ENCODE assay signal across 27 cellular contexts in the genomic region with DNA sequence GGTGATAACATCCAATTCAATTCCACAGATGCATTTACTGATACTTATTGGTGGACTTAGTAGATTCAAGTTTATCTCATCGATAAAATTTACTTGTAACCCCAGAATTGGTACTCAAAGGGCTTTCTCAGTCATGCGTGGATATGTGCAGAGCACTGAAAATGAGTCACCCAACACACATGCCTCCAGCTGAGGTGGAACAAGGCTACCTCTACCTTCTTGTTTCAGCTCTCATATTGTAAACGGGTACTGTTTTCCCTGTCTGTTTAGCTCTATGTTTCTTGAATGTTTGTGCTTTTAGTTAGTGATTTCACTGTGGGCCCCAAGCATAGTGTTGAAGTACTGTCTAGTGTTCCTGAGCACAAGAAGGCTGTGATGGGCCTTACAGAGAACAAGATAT. TPM values are rescaled to one million over a fixed set of nuclear protein-coding genes. Genes with fewer than 3 reads are reported as not detected.
DNase-seq lines count a peak whose midpoint lies in the region; ATAC-seq and TF ChIP-seq lines count a peak whose summit lies in the region.
"Had no signal": no experiment of that assay in that cellular context is flagged by ENCODE, and none has a peak within 500 bp of the region (broad histone marks: within the 10 kb centered on the region; RNA-seq: fewer than 3 reads in every experiment).

No MANE protein-coding gene starts in this region.

- peaks cover 2% of the 10 kb centered on the region for H3K9me3 Mint-ChIP-seq in natural killer cell treated with Interleukin-12 subunit alpha and Interleukin-12 subunit beta and Interleukin-15 and Interleukin-18, amount 100 ng/mL, for 72 hours
- H3K9me3 Mint-ChIP-seq in natural killer cell = no peaks in the 10 kb centered on the region

- no peaks in the 10 kb centered on the region for H4K20me1 ChIP-seq in OCI-LY3 (ENCODE audit: insufficient read depth, low read length)

- no peak for DNase-seq in natural killer cell treated with Interleukin-12 subunit alpha and Interleukin-12 subunit beta and Interleukin-15 and Interleukin-18, amount 100 ng/mL, for 72 hours (ENCODE audit: low spot score)
- DNase-seq in natural killer cell (no peak), kidney epithelial cell (ENCODE audit: low read depth) (peak; percentile 35), DMS 273 (lab: John Stamatoyannopoulos, UW; ENCODE audit: unreplicated experiment) (no peak), breast epithelium (ENCODE audit: low spot score in 2 of 2) (no peak), tibial artery (no peak)
- DNase-seq: activated CD4-positive, CD25-positive, alpha-beta regulatory T cell treated with anti-CD3 and anti-CD28 coated beads, Interleukin-2, amount 50 U/mL, for 72 hours; activated CD8-positive, alpha-beta memory T cell treated with anti-CD3 and anti-CD28 coated beads, Interleukin-2, amount 50 U/mL, for 4 hours; adrenal gland; brain microvascular endothelial cell; C1 segment of cervical spinal cord; effector CD8-positive, alpha-beta T cell; foreskin fibroblast; GOT3; left lung; MV-4-11; naive thymus-derived CD8-positive, alpha-beta T cell; NCI-H1694; NCI-H524 treated with DMSO at 0.1 percent for 48 hours; stimulated activated CD4-positive, alpha-beta T cell treated with anti-CD3 and anti-CD28 coated beads, Interleukin-4, amount 100 ng/mL, for 1 hour; testis had no signal

- H3K9ac ChIP-seq in OCI-LY3 (ENCODE audit: low read length) = no peak overlapping the region
- H3K9ac ChIP-seq: KMS-11 had no signal

- no peak overlapping the region for H3K27ac Mint-ChIP-seq in natural killer cell treated with Interleukin-12 subunit alpha and Interleukin-12 subunit beta and Interleukin-15 and Interleukin-18, amount 100 ng/mL, for 72 hours
- no peak overlapping the region for H3K27ac Mint-ChIP-seq in natural killer cell

- peaks cover 5 to 6% of the 10 kb centered on the region in 2 donors for H3K27me3 Mint-ChIP-seq in natural killer cell treated with Interleukin-12 subunit alpha and Interleukin-12 subunit beta and Interleukin-15 and Interleukin-18, amount 100 ng/mL, for 72 hours
- peaks cover 0 to 7% of the 10 kb centered on the region in 2 donors for H3K27me3 Mint-ChIP-seq in natural killer cell (ENCODE audit: low read depth in 2 of 2)
- H3K27me3 Mint-ChIP-seq: naive thymus-derived CD8-positive, alpha-beta T cell had no signal

- peaks cover 8% of the 10 kb centered on the region for H3K36me3 Mint-ChIP-seq in natural killer cell treated with Interleukin-12 subunit alpha and Interleukin-12 subunit beta and Interleukin-15 and Interleukin-18, amount 100 ng/mL, for 72 hours
- no peaks in the 10 kb centered on the region for H3K36me3 Mint-ChIP-seq in natural killer cell
- H3K36me3 Mint-ChIP-seq: naive thymus-derived CD8-positive, alpha-beta T cell had no signal

- TF ChIP-seq POLR2A in breast epithelium (IDR thresholded peaks at IDR 0.05) = no peak

- H3K36me3 ChIP-seq in OCI-LY3 (replicated peaks; ENCODE audit: low read depth, low read length) (no peaks in the 10 kb centered on the region), kidney epithelial cell (ENCODE audit: control insufficient read depth, insufficient read depth, low read length) (no peaks in the 10 kb centered on the region), breast epithelium (no peaks in the 10 kb centered on the region), tibial artery (no peaks in the 10 kb centered on the region)
- H3K36me3 ChIP-seq: adrenal gland, brain microvascular endothelial cell, left lung, right atrium auricular region, SJSA1 had no signal

- intact Hi-C loops in natural killer cell (cut with micrococcal nuclease) (no loop called here), breast epithelium (cut with DNase I; ENCODE audit: low total_unique reads) (no loop called here), tibial artery (cut with DNase I; ENCODE audit: low total_unique reads) (no loop called here)

- no peak overlapping the region for H3K4me3 ChIP-seq in OCI-LY3 (ENCODE audit: low read length)
- H3K4me3 ChIP-seq in kidney epithelial cell (ENCODE audit: low read depth, low read length) = no peak overlapping the region
- no peak overlapping the region for H3K4me3 ChIP-seq in breast epithelium
- H3K4me3 ChIP-seq in tibial artery = no peak overlapping the region
- H3K4me3 ChIP-seq: adrenal gland, left lung, right atrium auricular region, SJSA1, testis had no signal

- H3K4me3 Mint-ChIP-seq in natural killer cell treated with Interleukin-12 subunit alpha and Interleukin-12 subunit beta and Interleukin-15 and Interleukin-18, amount 100 ng/mL, for 72 hours = peak overlapping the region; percentile 5
- no peak overlapping the region for H3K4me3 Mint-ChIP-seq in natural killer cell
- H3K4me3 Mint-ChIP-seq: stimulated activated memory B cell treated with anti-CD40 and anti-IgM and Interleukin-4, amounts not matched to agents 10 μg/mL and 1 μg/mL and 100 μg/mL, for 72 hours had no signal

- H3K4me1 Mint-ChIP-seq in natural killer cell treated with Interleukin-12 subunit alpha and Interleukin-12 subunit beta and Interleukin-15 and Interleukin-18, amount 100 ng/mL, for 72 hours (ENCODE audit: low read depth in 2 of 2) = peaks cover 20% of the 10 kb centered on the region in 2 donors
- H3K4me1 Mint-ChIP-seq in natural killer cell = peaks cover 16 to 17% of the 10 kb centered on the region in 2 donors

- H3K27ac ChIP-seq in OCI-LY3 (ENCODE audit: low read length) = peak overlapping the region; percentile 4; the same call in 1 of the 2 replicates
- H3K27ac ChIP-seq in breast epithelium = no peak overlapping the region
- H3K27ac ChIP-seq in tibial artery = no peak overlapping the region
- H3K27ac ChIP-seq: adrenal gland, brain microvascular endothelial cell, KMS-11, left lung, right atrium auricular region, SJSA1, testis had no signal

- TF ChIP-seq CTCF in natural killer cell (IDR thresholded peaks at IDR 0.05) (no peak), OCI-LY3 (IDR thresholded peaks at IDR 0.05; ENCODE audit: low read depth, low read length) (no peak), kidney epithelial cell (IDR thresholded peaks at IDR 0.05; ENCODE audit: insufficient read depth, low read length, poor library complexity, severe bottlenecking) (no peak), breast epithelium (IDR thresholded peaks at IDR 0.05) (no peak), tibial artery (IDR thresholded peaks at IDR 0.05) (no peak)

- H2AFZ ChIP-seq in OCI-LY3 (ENCODE audit: low read depth, low read length) = no peak overlapping the region

- H3K9me3 ChIP-seq in OCI-LY3 (ENCODE audit: insufficient read depth, low read length) (no peaks in the 10 kb centered on the region; the same call in 1 of the 2 replicates), breast epithelium (no peaks in the 10 kb centered on the region), tibial artery (no peaks in the 10 kb centered on the region)
- H3K9me3 ChIP-seq: adrenal gland, left lung, right atrium auricular region, SJSA1, testis had no signal

- peak overlapping the region; percentile 83 for H3K4me2 ChIP-seq in OCI-LY3 (ENCODE audit: low read length)

- H3K4me1 ChIP-seq in OCI-LY3 (ENCODE audit: low read length) (peaks cover 30% of the 10 kb centered on the region), breast epithelium (no peaks in the 10 kb centered on the region), tibial artery (peaks cover 0 to 17% (median 3%) of the 10 kb centered on the region in 4 donors)
- H3K4me1 ChIP-seq: testis had no signal

- H3K79me2 ChIP-seq in OCI-LY3 (ENCODE audit: low read length) = peaks cover 21% of the 10 kb centered on the region

- H3K27me3 ChIP-seq in OCI-LY3 (ENCODE audit: low read depth, low read length) = no peaks in the 10 kb centered on the region
- no peaks in the 10 kb centered on the region for H3K27me3 ChIP-seq in kidney epithelial cell (ENCODE audit: control insufficient read depth, insufficient read depth, low read length)
- no peaks in the 10 kb centered on the region for H3K27me3 ChIP-seq in breast epithelium
- H3K27me3 ChIP-seq in tibial artery = peaks cover 0 to 3% of the 10 kb centered on the region in 2 donors
- H3K27me3 ChIP-seq: adrenal gland, right atrium auricular region, SJSA1, testis had no signal

- ATAC-seq in natural killer cell treated with Interleukin-12 subunit alpha and Interleukin-12 subunit beta and Interleukin-15 and Interleukin-18, amount 100 ng/mL, for 72 hours = no peak
- ATAC-seq in natural killer cell = no peak
- ATAC-seq: left lung; naive thymus-derived CD8-positive, alpha-beta T cell; stimulated activated memory B cell treated with anti-CD40 and anti-IgM and Interleukin-4, amounts not matched to agents 10 μg/mL and 1 μg/mL and 100 μg/mL, for 72 hours had no signal

RNA-seq across cellular contexts. Expression of gene LRRC63, which starts 1.5 kb away (rescaled TPM):
- under 1 TPM; 0.42 to 0.59 TPM for total RNA-seq in natural killer cell treated with Interleukin-12 subunit alpha and Interleukin-12 subunit beta and Interleukin-15 and Interleukin-18, amount 100 ng/mL, for 72 hours
- total RNA-seq in natural killer cell = under 1 TPM; 0.32 to 0.95 (median 0.40) TPM
- total RNA-seq in kidney epithelial cell = 0.34 and 0.42 TPM in 2 replicates
- under 1 TPM; 0.15 to 0.33 (median 0.16) TPM for total RNA-seq in breast epithelium
- total RNA-seq: osteoblast, right atrium auricular region, SJSA1 had no signal

RNA-seq across cellular contexts. Expression of gene LCP1, which starts 31.3 kb away (rescaled TPM):
- 1,000 to 10,000 TPM in 1 of 2 donors, 100 to 1,000 TPM in 1; 844 to 1,356 TPM for total RNA-seq in natural killer cell treated with Interleukin-12 subunit alpha and Interleukin-12 subunit beta and Interleukin-15 and Interleukin-18, amount 100 ng/mL, for 72 hours
- total RNA-seq in natural killer cell (1,000 to 10,000 TPM; 1,088 to 1,116 (median 1,113) TPM), kidney epithelial cell (83.1 and 87.6 TPM in 2 replicates), breast epithelium (10 to 100 TPM; 28.2 to 94.9 (median 61.3) TPM)
